Comparison of ENCODE assay signal across 1 cellular context in the genomic region with DNA sequence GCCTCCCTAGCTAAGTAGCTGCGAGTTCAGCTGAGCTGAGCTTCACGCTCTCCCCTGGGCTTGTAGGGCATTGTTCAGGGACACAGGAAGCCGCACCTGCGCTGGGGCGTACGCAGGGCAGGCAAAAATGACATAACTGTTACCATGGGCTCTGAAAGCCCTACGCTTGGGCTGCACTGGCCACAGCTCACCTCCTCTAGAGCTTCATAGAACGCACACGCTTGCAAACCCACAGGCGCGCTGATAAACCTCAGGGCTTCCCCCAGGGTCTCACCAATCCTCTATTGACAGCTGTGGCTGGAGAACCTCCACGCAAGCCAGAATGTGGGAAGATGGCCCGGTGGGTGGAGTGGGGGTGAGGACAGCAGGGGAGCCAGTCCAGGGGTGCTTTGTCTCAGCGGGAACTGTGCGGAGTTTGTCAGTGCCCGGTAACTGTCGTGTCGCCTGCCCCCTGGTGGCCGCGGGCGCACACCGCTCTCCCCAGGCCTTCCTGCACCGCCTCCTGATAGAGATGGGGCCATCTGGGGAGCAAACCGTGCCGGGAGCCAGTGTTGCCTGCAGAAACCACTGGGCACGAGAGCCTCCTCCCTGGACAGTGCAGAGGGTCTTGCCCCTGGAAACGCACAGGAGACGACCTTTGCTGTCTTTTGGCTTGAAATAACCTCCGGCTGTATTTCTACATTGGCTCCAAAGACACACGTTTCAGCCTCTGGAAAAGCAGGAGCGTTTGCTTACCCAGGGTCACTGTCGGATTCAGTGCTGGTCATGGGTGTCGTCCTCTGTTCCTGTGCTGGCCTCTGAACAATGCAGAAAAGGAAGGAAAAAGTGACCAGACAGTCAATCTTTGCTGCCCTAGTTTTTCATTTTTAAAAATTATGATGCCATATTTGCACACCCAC.
TF ChIP-seq lines count a peak whose summit lies in the region.

No MANE protein-coding gene starts in this region.

TF ChIP-seq in K562, 482 proteins besides CTCF, POLR2A, EP300 and RAD21 (continued from another document and continues in another):
- TF ChIP-seq, protein P1, sequence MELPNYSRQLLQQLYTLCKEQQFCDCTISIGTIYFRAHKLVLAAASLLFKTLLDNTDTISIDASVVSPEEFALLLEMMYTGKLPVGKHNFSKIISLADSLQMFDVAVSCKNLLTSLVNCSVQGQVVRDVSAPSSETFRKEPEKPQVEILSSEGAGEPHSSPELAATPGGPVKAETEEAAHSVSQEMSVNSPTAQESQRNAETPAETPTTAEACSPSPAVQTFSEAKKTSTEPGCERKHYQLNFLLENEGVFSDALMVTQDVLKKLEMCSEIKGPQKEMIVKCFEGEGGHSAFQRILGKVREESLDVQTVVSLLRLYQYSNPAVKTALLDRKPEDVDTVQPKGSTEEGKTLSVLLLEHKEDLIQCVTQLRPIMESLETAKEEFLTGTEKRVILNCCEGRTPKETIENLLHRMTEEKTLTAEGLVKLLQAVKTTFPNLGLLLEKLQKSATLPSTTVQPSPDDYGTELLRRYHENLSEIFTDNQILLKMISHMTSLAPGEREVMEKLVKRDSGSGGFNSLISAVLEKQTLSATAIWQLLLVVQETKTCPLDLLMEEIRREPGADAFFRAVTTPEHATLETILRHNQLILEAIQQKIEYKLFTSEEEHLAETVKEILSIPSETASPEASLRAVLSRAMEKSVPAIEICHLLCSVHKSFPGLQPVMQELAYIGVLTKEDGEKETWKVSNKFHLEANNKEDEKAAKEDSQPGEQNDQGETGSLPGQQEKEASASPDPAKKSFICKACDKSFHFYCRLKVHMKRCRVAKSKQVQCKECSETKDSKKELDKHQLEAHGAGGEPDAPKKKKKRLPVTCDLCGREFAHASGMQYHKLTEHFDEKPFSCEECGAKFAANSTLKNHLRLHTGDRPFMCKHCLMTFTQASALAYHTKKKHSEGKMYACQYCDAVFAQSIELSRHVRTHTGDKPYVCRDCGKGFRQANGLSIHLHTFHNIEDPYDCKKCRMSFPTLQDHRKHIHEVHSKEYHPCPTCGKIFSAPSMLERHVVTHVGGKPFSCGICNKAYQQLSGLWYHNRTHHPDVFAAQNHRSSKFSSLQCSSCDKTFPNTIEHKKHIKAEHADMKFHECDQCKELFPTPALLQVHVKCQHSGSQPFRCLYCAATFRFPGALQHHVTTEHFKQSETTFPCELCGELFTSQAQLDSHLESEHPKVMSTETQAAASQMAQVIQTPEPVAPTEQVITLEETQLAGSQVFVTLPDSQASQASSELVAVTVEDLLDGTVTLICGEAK (IDR thresholded peaks at IDR 0.05) = no peak
- TF ChIP-seq, protein P1 (CRISPR knock-in tag; IDR thresholded peaks at IDR 0.05) = no peak
- TF ChIP-seq KHSRP (IDR thresholded peaks at IDR 0.05) = no peak
- no peak for TF ChIP-seq ERF (CRISPR knock-in tag; IDR thresholded peaks at IDR 0.05)
- TF ChIP-seq ESRRA (IDR thresholded peaks at IDR 0.05; ENCODE audit: borderline replicate concordance, low read depth) = peak; percentile 23
- TF ChIP-seq, protein P2, sequence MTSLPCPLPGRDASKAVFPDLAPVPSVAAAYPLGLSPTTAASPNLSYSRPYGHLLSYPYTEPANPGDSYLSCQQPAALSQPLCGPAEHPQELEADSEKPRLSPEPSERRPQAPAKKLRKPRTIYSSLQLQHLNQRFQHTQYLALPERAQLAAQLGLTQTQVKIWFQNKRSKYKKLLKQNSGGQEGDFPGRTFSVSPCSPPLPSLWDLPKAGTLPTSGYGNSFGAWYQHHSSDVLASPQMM (CRISPR knock-in tag; IDR thresholded peaks at IDR 0.05) = no peak
- TF ChIP-seq, protein P3, sequence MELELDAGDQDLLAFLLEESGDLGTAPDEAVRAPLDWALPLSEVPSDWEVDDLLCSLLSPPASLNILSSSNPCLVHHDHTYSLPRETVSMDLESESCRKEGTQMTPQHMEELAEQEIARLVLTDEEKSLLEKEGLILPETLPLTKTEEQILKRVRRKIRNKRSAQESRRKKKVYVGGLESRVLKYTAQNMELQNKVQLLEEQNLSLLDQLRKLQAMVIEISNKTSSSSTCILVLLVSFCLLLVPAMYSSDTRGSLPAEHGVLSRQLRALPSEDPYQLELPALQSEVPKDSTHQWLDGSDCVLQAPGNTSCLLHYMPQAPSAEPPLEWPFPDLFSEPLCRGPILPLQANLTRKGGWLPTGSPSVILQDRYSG (tag; conservative IDR thresholded peaks at IDR 0.05; ENCODE audit: low read depth) = no peak
- TF ChIP-seq CREM (IDR thresholded peaks at IDR 0.05; ENCODE audit: low read depth) = peak; percentile 29; the same call in 1 of the 2 replicates
- TF ChIP-seq ZNF696 (CRISPR knock-in tag; conservative IDR thresholded peaks at IDR 0.05) = no peak
- no peak for TF ChIP-seq SMARCA4 (IDR thresholded peaks at IDR 0.05)
- TF ChIP-seq NFIC (IDR thresholded peaks at IDR 0.05) = no peak
- TF ChIP-seq, protein P4, sequence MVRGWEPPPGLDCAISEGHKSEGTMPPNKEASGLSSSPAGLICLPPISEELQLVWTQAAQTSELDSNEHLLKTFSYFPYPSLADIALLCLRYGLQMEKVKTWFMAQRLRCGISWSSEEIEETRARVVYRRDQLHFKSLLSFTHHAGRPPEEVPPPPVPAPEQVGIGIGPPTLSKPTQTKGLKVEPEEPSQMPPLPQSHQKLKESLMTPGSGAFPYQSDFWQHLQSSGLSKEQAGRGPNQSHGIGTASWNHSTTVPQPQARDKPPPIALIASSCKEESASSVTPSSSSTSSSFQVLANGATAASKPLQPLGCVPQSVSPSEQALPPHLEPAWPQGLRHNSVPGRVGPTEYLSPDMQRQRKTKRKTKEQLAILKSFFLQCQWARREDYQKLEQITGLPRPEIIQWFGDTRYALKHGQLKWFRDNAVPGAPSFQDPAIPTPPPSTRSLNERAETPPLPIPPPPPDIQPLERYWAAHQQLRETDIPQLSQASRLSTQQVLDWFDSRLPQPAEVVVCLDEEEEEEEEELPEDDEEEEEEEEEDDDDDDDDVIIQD (CRISPR knock-in tag; IDR thresholded peaks at IDR 0.05) = no peak
- TF ChIP-seq, protein P5, sequence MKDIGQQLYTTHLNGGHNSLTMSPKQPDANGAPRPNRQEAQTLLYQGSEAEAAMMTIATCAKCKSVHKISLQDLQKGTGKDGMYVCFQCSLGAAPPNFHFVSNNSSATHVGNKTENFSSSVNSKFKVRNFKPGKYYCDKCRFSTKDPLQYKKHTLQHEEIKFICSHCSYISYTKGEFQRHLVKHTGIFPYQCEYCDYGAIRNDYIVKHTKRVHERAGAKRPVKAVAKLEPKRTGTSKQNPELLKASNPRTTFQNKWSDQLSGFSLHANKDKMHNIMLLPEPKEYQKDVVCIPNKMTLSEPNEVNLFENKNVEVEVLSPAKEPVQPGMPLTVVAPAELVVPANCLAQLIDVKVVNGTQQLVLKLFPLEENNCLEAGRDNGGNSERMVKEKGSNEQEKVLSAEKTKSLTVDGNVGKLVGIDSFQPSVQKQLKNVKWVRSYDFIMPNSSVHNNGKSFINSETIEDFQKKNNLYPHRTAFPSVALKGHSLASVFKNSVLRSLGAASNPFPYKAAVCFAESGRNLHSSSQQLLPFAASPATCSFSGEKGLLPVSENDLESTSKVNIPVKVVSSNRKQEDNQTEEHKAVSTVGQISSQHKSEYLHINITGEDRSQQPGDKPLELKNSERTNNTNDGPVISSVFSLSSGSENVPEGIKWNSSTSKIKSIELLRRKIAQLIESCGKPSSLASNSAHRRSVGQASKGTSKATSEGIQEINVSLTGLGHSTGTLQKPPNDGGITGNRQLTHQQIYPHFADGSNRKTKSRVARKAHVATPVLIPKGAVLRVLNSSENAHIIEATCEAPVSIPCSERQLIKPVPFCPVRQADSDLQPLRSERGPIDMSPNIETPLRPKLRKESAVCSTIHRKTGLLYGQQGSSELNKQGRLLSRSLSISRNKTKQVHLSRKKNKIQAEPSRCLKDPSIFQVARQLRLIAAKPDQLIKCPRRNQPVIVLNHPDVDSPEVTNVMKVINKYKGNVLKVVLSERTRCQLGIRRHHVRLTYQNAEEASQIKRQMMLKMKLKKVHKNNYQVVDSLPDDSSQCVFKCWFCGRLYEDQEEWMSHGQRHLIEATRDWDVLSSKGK (CRISPR knock-in tag; IDR thresholded peaks at IDR 0.05) = no peak
- TF ChIP-seq ARID2 (IDR thresholded peaks at IDR 0.05) = no peak
- 0 out of 4 replicates have a peak, but pooled peaks of 1 of the 2 experiments have one; percentile 30 for TF ChIP-seq NRF1 (conservative IDR thresholded peaks at IDR 0.05 in 1 of 2, IDR thresholded peaks at IDR 0.05 in 1 of 2)
- no peak for TF ChIP-seq LARP7 (IDR thresholded peaks at IDR 0.05)
- TF ChIP-seq, protein P6, sequence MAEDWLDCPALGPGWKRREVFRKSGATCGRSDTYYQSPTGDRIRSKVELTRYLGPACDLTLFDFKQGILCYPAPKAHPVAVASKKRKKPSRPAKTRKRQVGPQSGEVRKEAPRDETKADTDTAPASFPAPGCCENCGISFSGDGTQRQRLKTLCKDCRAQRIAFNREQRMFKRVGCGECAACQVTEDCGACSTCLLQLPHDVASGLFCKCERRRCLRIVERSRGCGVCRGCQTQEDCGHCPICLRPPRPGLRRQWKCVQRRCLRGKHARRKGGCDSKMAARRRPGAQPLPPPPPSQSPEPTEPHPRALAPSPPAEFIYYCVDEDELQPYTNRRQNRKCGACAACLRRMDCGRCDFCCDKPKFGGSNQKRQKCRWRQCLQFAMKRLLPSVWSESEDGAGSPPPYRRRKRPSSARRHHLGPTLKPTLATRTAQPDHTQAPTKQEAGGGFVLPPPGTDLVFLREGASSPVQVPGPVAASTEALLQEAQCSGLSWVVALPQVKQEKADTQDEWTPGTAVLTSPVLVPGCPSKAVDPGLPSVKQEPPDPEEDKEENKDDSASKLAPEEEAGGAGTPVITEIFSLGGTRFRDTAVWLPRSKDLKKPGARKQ (CRISPR knock-in tag; IDR thresholded peaks at IDR 0.05) = no peak
- no peak for TF ChIP-seq ARHGAP35 (IDR thresholded peaks at IDR 0.05; ENCODE audit: partially characterized antibody)
- TF ChIP-seq, protein P7, sequence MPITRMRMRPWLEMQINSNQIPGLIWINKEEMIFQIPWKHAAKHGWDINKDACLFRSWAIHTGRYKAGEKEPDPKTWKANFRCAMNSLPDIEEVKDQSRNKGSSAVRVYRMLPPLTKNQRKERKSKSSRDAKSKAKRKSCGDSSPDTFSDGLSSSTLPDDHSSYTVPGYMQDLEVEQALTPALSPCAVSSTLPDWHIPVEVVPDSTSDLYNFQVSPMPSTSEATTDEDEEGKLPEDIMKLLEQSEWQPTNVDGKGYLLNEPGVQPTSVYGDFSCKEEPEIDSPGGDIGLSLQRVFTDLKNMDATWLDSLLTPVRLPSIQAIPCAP (CRISPR knock-in tag; IDR thresholded peaks at IDR 0.05; ENCODE audit: borderline replicate concordance) = no peak
- no peak for TF ChIP-seq TOE1 (IDR thresholded peaks at IDR 0.05; ENCODE audit: borderline replicate concordance)
- TF ChIP-seq TOE1 (CRISPR knock-in tag; IDR thresholded peaks at IDR 0.05; ENCODE audit: borderline replicate concordance, low read depth) = no peak
- TF ChIP-seq, protein P8, sequence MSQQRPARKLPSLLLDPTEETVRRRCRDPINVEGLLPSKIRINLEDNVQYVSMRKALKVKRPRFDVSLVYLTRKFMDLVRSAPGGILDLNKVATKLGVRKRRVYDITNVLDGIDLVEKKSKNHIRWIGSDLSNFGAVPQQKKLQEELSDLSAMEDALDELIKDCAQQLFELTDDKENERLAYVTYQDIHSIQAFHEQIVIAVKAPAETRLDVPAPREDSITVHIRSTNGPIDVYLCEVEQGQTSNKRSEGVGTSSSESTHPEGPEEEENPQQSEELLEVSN (IDR thresholded peaks at IDR 0.05; ENCODE audit: borderline replicate concordance in 1 of 2, extremely low read depth in 1 of 2, insufficient read depth in 1 of 2, insufficient read length in 1 of 2, low read depth in 1 of 2, low read length in 1 of 2, poor library complexity in 1 of 2, severe bottlenecking in 1 of 2) = peak in 1 of 2 experiments; percentile 14
- TF ChIP-seq, protein P9, sequence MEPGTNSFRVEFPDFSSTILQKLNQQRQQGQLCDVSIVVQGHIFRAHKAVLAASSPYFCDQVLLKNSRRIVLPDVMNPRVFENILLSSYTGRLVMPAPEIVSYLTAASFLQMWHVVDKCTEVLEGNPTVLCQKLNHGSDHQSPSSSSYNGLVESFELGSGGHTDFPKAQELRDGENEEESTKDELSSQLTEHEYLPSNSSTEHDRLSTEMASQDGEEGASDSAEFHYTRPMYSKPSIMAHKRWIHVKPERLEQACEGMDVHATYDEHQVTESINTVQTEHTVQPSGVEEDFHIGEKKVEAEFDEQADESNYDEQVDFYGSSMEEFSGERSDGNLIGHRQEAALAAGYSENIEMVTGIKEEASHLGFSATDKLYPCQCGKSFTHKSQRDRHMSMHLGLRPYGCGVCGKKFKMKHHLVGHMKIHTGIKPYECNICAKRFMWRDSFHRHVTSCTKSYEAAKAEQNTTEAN (CRISPR knock-in tag; IDR thresholded peaks at IDR 0.05) = no peak
- TF ChIP-seq, protein P10, sequence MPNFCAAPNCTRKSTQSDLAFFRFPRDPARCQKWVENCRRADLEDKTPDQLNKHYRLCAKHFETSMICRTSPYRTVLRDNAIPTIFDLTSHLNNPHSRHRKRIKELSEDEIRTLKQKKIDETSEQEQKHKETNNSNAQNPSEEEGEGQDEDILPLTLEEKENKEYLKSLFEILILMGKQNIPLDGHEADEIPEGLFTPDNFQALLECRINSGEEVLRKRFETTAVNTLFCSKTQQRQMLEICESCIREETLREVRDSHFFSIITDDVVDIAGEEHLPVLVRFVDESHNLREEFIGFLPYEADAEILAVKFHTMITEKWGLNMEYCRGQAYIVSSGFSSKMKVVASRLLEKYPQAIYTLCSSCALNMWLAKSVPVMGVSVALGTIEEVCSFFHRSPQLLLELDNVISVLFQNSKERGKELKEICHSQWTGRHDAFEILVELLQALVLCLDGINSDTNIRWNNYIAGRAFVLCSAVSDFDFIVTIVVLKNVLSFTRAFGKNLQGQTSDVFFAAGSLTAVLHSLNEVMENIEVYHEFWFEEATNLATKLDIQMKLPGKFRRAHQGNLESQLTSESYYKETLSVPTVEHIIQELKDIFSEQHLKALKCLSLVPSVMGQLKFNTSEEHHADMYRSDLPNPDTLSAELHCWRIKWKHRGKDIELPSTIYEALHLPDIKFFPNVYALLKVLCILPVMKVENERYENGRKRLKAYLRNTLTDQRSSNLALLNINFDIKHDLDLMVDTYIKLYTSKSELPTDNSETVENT (CRISPR knock-in tag; IDR thresholded peaks at IDR 0.05) = no peak
- TF ChIP-seq BDP1 (IDR thresholded peaks at IDR 0.05; ENCODE audit: insufficient read depth, insufficient read length) = no peak
- no peak for TF ChIP-seq ZNF184 (CRISPR knock-in tag; IDR thresholded peaks at IDR 0.05)
